In the genomic region with DNA sequence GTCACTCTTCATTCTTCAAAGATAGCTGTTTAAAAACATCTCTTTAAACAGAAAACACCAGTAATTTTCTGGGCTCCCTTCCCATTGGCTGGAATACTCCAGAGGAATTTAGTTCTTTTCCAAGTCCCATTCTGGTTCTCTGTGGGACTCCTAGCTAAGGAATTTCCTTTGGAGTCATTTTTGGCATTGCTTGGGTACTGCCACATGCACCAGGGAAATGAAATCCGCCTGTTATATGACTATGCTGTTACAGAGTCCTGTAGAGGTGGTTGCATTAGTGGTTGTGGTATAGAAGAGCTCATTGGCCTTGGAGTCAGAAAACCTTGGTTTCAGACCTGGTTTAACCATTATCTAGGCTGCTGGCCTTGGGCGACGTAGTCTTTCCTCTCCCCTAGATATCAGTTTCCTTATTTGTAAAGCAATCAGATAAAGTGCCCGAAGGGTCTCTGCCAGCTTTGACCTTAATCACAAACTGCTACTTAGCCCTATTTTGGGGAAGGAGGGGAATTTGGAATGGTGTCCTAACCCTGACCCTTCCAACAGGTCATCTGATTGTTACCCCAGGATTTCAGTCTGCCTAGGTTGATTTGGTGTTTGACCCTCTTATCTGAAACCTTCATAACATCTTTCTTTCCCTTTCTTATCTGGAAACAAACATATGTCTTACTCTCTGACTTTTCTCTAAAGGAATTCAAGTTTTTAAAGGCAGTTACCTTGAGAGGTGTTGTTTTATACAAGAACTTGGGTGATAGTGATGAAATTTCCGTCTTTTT, we compare ENCODE assay signal across 8 cellular contexts. TPM values are rescaled to one million over a fixed set of nuclear protein-coding genes. Genes with fewer than 3 reads are reported as not detected.
DNase-seq lines count a peak whose midpoint lies in the region; ATAC-seq and TF ChIP-seq lines count a peak whose summit lies in the region.

No MANE protein-coding gene starts in this region.

- DNase-seq in dedifferentiated amniotic fluid mesenchymal stem cell (ENCODE audit: extremely low spot score) (peak; percentile 79), osteoblast (ENCODE audit: insufficient read length, low spot score, missing footprints) (peak; percentile 93), NCI-H1436 treated with DMSO at 0.1 percent for 48 hours (lab: John Stamatoyannopoulos, UW) (no peak), NCI-H1417 (lab: John Stamatoyannopoulos, UW) (no peak), NCI-H82 treated with DMSO at 0.1 percent for 48 hours (lab: John Stamatoyannopoulos, UW; ENCODE audit: unreplicated experiment) (no peak)
- no peak for DNase-seq in stimulated activated CD4-positive, alpha-beta T cell treated with anti-CD3 and anti-CD28 coated beads, Interleukin-1b, Interleukin-23, amount 100 ng/mL, for 48 hours

- peaks cover 2% of the 10 kb centered on the region for H3K27me3 ChIP-seq in osteoblast (ENCODE audit: insufficient read depth, low read length)

- no peak overlapping the region for H3K4me3 ChIP-seq in osteoblast (ENCODE audit: insufficient read depth, low read length)

- H4K20me1 ChIP-seq in osteoblast (ENCODE audit: insufficient read depth, low read length), result no peaks in the 10 kb centered on the region

- ATAC-seq in GM18511 (IDR thresholded peaks at IDR 0.05; ENCODE audit: unreplicated experiment), result peak; percentile 95
- peak; percentile 85 for ATAC-seq in HG03066 (IDR thresholded peaks at IDR 0.05; ENCODE audit: low read depth, unreplicated experiment)

- no peaks in the 10 kb centered on the region for H3K79me2 ChIP-seq in osteoblast (ENCODE audit: insufficient read depth, low read length)

- H3K4me1 ChIP-seq in osteoblast (ENCODE audit: insufficient read depth, low read length), result peaks cover 36% of the 10 kb centered on the region

- H3K9me3 ChIP-seq in osteoblast (ENCODE audit: low read depth, low read length), result no peaks in the 10 kb centered on the region

- TF ChIP-seq CTCF in osteoblast (IDR thresholded peaks at IDR 0.05; ENCODE audit: extremely low read depth, low read depth, low read length), result no peak

- no peak overlapping the region for H3K27ac ChIP-seq in osteoblast (ENCODE audit: low read depth, low read length)

- H3K36me3 ChIP-seq in osteoblast (ENCODE audit: insufficient read depth, low read length), result no peaks in the 10 kb centered on the region

- no peak overlapping the region for H2AFZ ChIP-seq in osteoblast (ENCODE audit: low read length)

- H3K4me2 ChIP-seq in osteoblast (ENCODE audit: insufficient read depth, low read length), result peak overlapping the region; percentile 1

RNA-seq across cellular contexts. Expression of a gene that starts 13.5 kb away (rescaled TPM):
- total RNA-seq in osteoblast, result not detected in 2 replicates

Comparison
In these comparisons a context has a peak if more than half of its experiments do, and no peak if none do; other contexts are left out.
1. DNase-seq: peak in dedifferentiated amniotic fluid mesenchymal stem cell (single experiment) and osteoblast (single experiment); none in stimulated activated CD4-positive, alpha-beta T cell treated with anti-CD3 and anti-CD28 coated beads, Interleukin-1b, Interleukin-23, amount 100 ng/mL, for 48 hours (single experiment), NCI-H1436 treated with DMSO at 0.1 percent for 48 hours (single experiment), NCI-H1417 (0 of 3) and NCI-H82 treated with DMSO at 0.1 percent for 48 hours (single experiment).